20 cellular contexts compared by ENCODE assay signal in genomic region chr7:137755846-137756685, GRCh38.
A peak's percentile ranks its signal among the peaks of the same experiment; 100 is the strongest.
DNase-seq lines count a peak whose midpoint lies in the region; ATAC-seq, FAIRE-seq and TF ChIP-seq lines count a peak whose summit lies in the region.
"Had no signal": no experiment of that assay in that cellular context is flagged by ENCODE, and none has a peak within 500 bp of the region (broad histone marks: within the 10 kb centered on the region; RNA-seq: fewer than 3 reads in every experiment).

No MANE protein-coding gene starts in this region.

- intact Hi-C loops in Caco-2 (cut with micrococcal nuclease; ENCODE audit: unreplicated experiment) = no loop called here

- in situ Hi-C loops in G401 (cut with HindIII; ENCODE audit: low sequenced_read_pairs) = no loop called here

- H3K4me3 ChIP-seq in fibroblast of villous mesenchyme (ENCODE audit: low read depth, low read length) = no peak overlapping the region
- H3K4me3 ChIP-seq in retinal pigment epithelial cell (ENCODE audit: low read length) = no peak overlapping the region
- H3K4me3 ChIP-seq in Caco-2 (ENCODE audit: low read depth, low read length) = no peak overlapping the region
- H3K4me3 ChIP-seq: adrenal gland, mucosa of descending colon, skin epidermis, thoracic aorta had no signal

- no peaks in the 10 kb centered on the region for H3K4me1 Mint-ChIP-seq in Caco-2 (ENCODE audit: low read depth, unreplicated experiment)
- H3K4me1 Mint-ChIP-seq: activated T-helper 17 cell treated with anti-CD3 and anti-CD28 coated beads, Interleukin-2, amount 50 U/mL, for 72 hours had no signal

- BruUV-seq in Caco-2 (replicated peaks; lab: Mats Ljungman, UMichigan) = no TSS peak

- H3K27me3 Mint-ChIP-seq in Caco-2 (ENCODE audit: insufficient read depth, unreplicated experiment) = peaks cover 43% of the 10 kb centered on the region

- POLR2A ChIA-PET in Caco-2 (lab: Charles Lee) = no interaction called here

- H3K27ac Mint-ChIP-seq in Caco-2 (ENCODE audit: unreplicated experiment) = no peak overlapping the region
- H3K27ac Mint-ChIP-seq: activated T-helper 17 cell treated with anti-CD3 and anti-CD28 coated beads, Interleukin-2, amount 50 U/mL, for 72 hours; T-helper 2 cell treated with Interferon-gamma antibody and Interleukin-4, amounts not matched to agents 5 μg/mL and 100 μg/mL, for 36 hours had no signal

- CTCF ChIA-PET in Caco-2 (lab: Charles Lee) = no interaction called here

- no peak for ATAC-seq in GM21367 (IDR thresholded peaks at IDR 0.05; ENCODE audit: unreplicated experiment)
- ATAC-seq: activated T-helper 17 cell treated with anti-CD3 and anti-CD28 coated beads, Interleukin-2, amount 50 U/mL, for 72 hours; HCT116; mucosa of descending colon had no signal

- H3K36me3 Mint-ChIP-seq in Caco-2 (ENCODE audit: insufficient read depth, unreplicated experiment) = no peaks in the 10 kb centered on the region

- H3K9me3 Mint-ChIP-seq in Caco-2 (ENCODE audit: unreplicated experiment) = no peaks in the 10 kb centered on the region
- H3K9me3 Mint-ChIP-seq: activated T-helper 17 cell treated with anti-CD3 and anti-CD28 coated beads, Interleukin-2, amount 50 U/mL, for 72 hours; T-helper 2 cell treated with Interferon-gamma antibody and Interleukin-4, amounts not matched to agents 5 μg/mL and 100 μg/mL, for 36 hours had no signal

- TF ChIP-seq POLR2A in GM12892 (IDR thresholded peaks at IDR 0.05; ENCODE audit: low read depth, low read length) = no peak

- FAIRE-seq in GM12892 (lab: Jason Lieb, UNC) = peak; percentile 63
- FAIRE-seq: kidney had no signal

- H3K27me3 ChIP-seq in Caco-2 (replicated peaks; ENCODE audit: control insufficient read depth, insufficient read depth, low read length) = no peaks in the 10 kb centered on the region; the same call in 1 of the 2 replicates
- H3K27me3 ChIP-seq: adrenal gland had no signal

- no peak overlapping the region for H3K4me3 Mint-ChIP-seq in Caco-2 (ENCODE audit: unreplicated experiment)
- H3K4me3 Mint-ChIP-seq: activated T-helper 17 cell treated with anti-CD3 and anti-CD28 coated beads, Interleukin-2, amount 50 U/mL, for 72 hours; T-helper 2 cell treated with Interferon-gamma antibody and Interleukin-4, amounts not matched to agents 5 μg/mL and 100 μg/mL, for 36 hours had no signal

- H3K9me3 ChIP-seq in Caco-2 = no peaks in the 10 kb centered on the region
- H3K9me3 ChIP-seq: adrenal gland, mucosa of descending colon, thoracic aorta had no signal

- H3K4me1 ChIP-seq in Caco-2 = no peaks in the 10 kb centered on the region
- H3K4me1 ChIP-seq: adrenal gland had no signal

- no peak for DNase-seq in GM12892 (ENCODE audit: insufficient read length)
- DNase-seq in NCI-H82 (lab: John Stamatoyannopoulos, UW) = peak; percentile 53
- peak; percentile 28 for DNase-seq in fibroblast of villous mesenchyme (ENCODE audit: low read depth)
- peak; percentile 79 for DNase-seq in retinal pigment epithelial cell (ENCODE audit: low read depth)
- no peak for DNase-seq in mucosa of gallbladder (ENCODE audit: low spot score)
- no peak for DNase-seq in Caco-2
- DNase-seq in G401 (ENCODE audit: low spot score) = no peak
- DNase-seq: adrenal gland; effector memory CD4-positive, alpha-beta T cell; kidney; mucosa of descending colon; NCI-H1092 treated with DMSO at 0.1 percent for 48 hours; occipital lobe; SHP77 treated with DMSO at 0.1 percent for 48 hours had no signal

- H3K36me3 ChIP-seq in Caco-2 (ENCODE audit: control insufficient read depth, insufficient read depth, low read length) = no peaks in the 10 kb centered on the region
- H3K36me3 ChIP-seq: adrenal gland, thoracic aorta had no signal

- no peak for TF ChIP-seq CTCF in fibroblast of villous mesenchyme (IDR thresholded peaks at IDR 0.05; ENCODE audit: insufficient read depth, low read depth, low read length)
- no peak for TF ChIP-seq CTCF in retinal pigment epithelial cell (conservative IDR thresholded peaks at IDR 0.05; ENCODE audit: low read depth, low read length)
- no peak for TF ChIP-seq CTCF in Caco-2 (IDR thresholded peaks at IDR 0.05; ENCODE audit: insufficient read depth in 1 of 2, low read depth in 1 of 2, low read length in 1 of 2, severe bottlenecking in 1 of 2, unreplicated experiment in 1 of 2)

Comparison
In these comparisons a context has a peak if more than half of its experiments do, and no peak if none do; other contexts are left out.
1. DNase-seq: peak in NCI-H82 (single experiment), fibroblast of villous mesenchyme (single experiment) and retinal pigment epithelial cell (single experiment); none in GM12892 (single experiment), mucosa of gallbladder (single experiment), Caco-2 (0 of 2) and G401 (single experiment).